27 cellular contexts compared by ENCODE assay signal in the genomic region with DNA sequence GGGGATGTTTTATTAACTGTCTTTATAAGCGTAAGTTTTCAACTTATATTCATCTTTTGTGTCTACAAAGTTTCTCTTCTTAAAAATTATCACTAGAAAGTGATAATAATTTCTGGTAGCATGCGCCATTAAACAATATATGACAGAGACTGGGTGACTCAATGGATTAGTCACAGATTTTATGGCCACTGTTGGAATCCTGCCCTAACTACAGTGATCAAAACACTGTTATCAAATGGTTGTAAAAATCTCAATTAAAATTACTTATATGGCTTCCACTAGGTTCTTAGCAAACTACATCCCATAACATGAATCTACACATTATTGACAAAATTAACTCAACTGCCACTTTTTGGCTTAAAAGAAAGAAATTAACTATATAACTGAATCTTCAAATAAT.
DNase-seq lines count a peak whose midpoint lies in the region; ATAC-seq, FAIRE-seq and TF ChIP-seq lines count a peak whose summit lies in the region.
"Had no signal": no experiment of that assay in that cellular context is flagged by ENCODE, and none has a peak within 500 bp of the region (broad histone marks: within the 10 kb centered on the region; RNA-seq: fewer than 3 reads in every experiment).

No MANE protein-coding gene starts in this region.

- no peak overlapping the region for H3K9ac ChIP-seq in kidney (ENCODE audit: low read length in 2 of 2)

- in situ Hi-C loops in brain microvascular endothelial cell (cut with HindIII; ENCODE audit: low pct_ligation_motif_present, low sequenced_read_pairs), result no loop called here

- DNase-seq in ELR (ENCODE audit: low read depth), result peak; percentile 57
- DNase-seq in HS-5 (ENCODE audit: low read depth), result peak; percentile 3
- peak; percentile 37 for DNase-seq in brain microvascular endothelial cell
- DNase-seq in left colon, result no peak
- DNase-seq in kidney, result no peak
- no peak for DNase-seq in NOMO-1 (lab: John Stamatoyannopoulos, UW; ENCODE audit: unreplicated experiment in 2 of 2)
- DNase-seq: activated CD4-positive, alpha-beta T cell treated with anti-CD3 and anti-CD28 coated beads, Interleukin-2, amount 50 U/mL, for 48 hours; activated naive CD4-positive, alpha-beta T cell; activated T-cell treated with anti-CD3 and anti-CD28 coated beads, Interleukin-2, amount 50 U/mL, for 48 hours; Calu3; cerebellar nuclear complex; dorsolateral prefrontal cortex; H7; hippocampal formation; IMR-90; NCI-H1048; NCI-H187 treated with DMSO at 0.1 percent for 48 hours; NCI-H510A treated with DMSO at 0.1 percent for 48 hours; stimulated activated CD4-positive, alpha-beta T cell treated with anti-CD3 and anti-CD28 coated beads, Interleukin-15, amount 100 ng/mL, for 24 hours; T-helper 2 cell had no signal

- H3K27ac ChIP-seq in brain microvascular endothelial cell (no peak overlapping the region), kidney (ENCODE audit: low read depth in 2 of 2, low read length in 2 of 2) (no peak overlapping the region)
- H3K27ac ChIP-seq: dorsolateral prefrontal cortex, gastroesophageal sphincter, tibial nerve had no signal

- H3K36me3 ChIP-seq in brain microvascular endothelial cell (replicated peaks) (no peaks in the 10 kb centered on the region), kidney (ENCODE audit: control insufficient read depth in 1 of 2, insufficient read depth in 2 of 2, low read length in 2 of 2) (no peaks in the 10 kb centered on the region)
- H3K36me3 ChIP-seq: gastroesophageal sphincter, tibial nerve had no signal

- ATAC-seq in left colon (peak; percentile 85), GM19351 (IDR thresholded peaks at IDR 0.05; ENCODE audit: unreplicated experiment) (no peak)
- ATAC-seq: activated CD4-positive, CD25-positive, alpha-beta regulatory T cell treated with anti-CD3 and anti-CD28 coated beads, Interleukin-2, amount 50 U/mL, for 24 hours; gastroesophageal sphincter; SK-N-SH treated with all-trans-retinoic acid at 6 μM for 48 hours; stimulated activated effector memory CD8-positive, alpha-beta T cell treated with anti-CD3 and anti-CD28 coated beads, Interleukin-12 subunit alpha, Interleukin-12 subunit beta, amount 100 ng/mL, for 72 hours had no signal

- H3K4me3 ChIP-seq in brain microvascular endothelial cell (ENCODE audit: low read depth, low read length) (no peak overlapping the region), kidney (ENCODE audit: low read length in 2 of 2) (no peak overlapping the region)
- H3K4me3 ChIP-seq: dorsolateral prefrontal cortex, gastroesophageal sphincter, tibial nerve had no signal

- no peaks in the 10 kb centered on the region for H3K27me3 ChIP-seq in brain microvascular endothelial cell (replicated peaks)
- H3K27me3 ChIP-seq: dorsolateral prefrontal cortex, gastroesophageal sphincter, tibial nerve had no signal

- H3K9me3 ChIP-seq in kidney (ENCODE audit: control insufficient read depth in 1 of 2, low read length in 2 of 2), result no peaks in the 10 kb centered on the region
- H3K9me3 ChIP-seq: gastroesophageal sphincter, tibial nerve had no signal

- intact Hi-C loops in left colon (cut with DNase I, micrococcal nuclease) (no loop called here), kidney (cut with DNase I) (no loop called here)

- TF ChIP-seq CTCF in brain microvascular endothelial cell (IDR thresholded peaks at IDR 0.05; ENCODE audit: low read depth, low read length, missing control alignments), result no peak
- TF ChIP-seq CTCF in kidney (IDR thresholded peaks at IDR 0.05; ENCODE audit: borderline replicate concordance, extremely low read depth, insufficient read depth), result no peak

- H3K4me1 ChIP-seq in kidney (ENCODE audit: control insufficient read depth in 1 of 2, insufficient read depth in 1 of 2, low read depth in 1 of 2, low read length in 2 of 2), result no peaks in the 10 kb centered on the region
- H3K4me1 ChIP-seq: gastroesophageal sphincter, tibial nerve had no signal

- FAIRE-seq in kidney (lab: Jason Lieb, UNC), result no peak
- FAIRE-seq: GM19239 had no signal

Comparison
In these comparisons a context has a peak if more than half of its experiments do, and no peak if none do; other contexts are left out.
1. DNase-seq: peak in ELR (single experiment), HS-5 (single experiment) and brain microvascular endothelial cell (single experiment); none in left colon (0 of 2), kidney (single experiment) and NOMO-1 (0 of 2).